1 cellular context compared by ENCODE assay signal in genomic region chr2:157785866-157786662, GRCh38.
TF ChIP-seq lines count a peak whose summit lies in the region.

No MANE protein-coding gene starts in this region.

TF ChIP-seq in K562, 482 proteins besides CTCF, POLR2A, EP300 and RAD21 (continued from another document):
- TF ChIP-seq E2F1 (CRISPR knock-in tag; IDR thresholded peaks at IDR 0.05): no peak
- no peak for TF ChIP-seq CHCHD3 (CRISPR knock-in tag; IDR thresholded peaks at IDR 0.05)
- TF ChIP-seq HDAC6 (IDR thresholded peaks at IDR 0.05; ENCODE audit: low read depth, low read length): no peak
- TF ChIP-seq ZNF316 (IDR thresholded peaks at IDR 0.05): peak; percentile 66
- TF ChIP-seq E2F3 (CRISPR knock-in tag; IDR thresholded peaks at IDR 0.05): no peak
- no peak for TF ChIP-seq MXI1 (IDR thresholded peaks at IDR 0.05; ENCODE audit: low read depth, low read length)
- 0 out of 2 replicates have a peak, but pooled peaks have one; percentile 12 for TF ChIP-seq MEF2D (tag; conservative IDR thresholded peaks at IDR 0.05; ENCODE audit: low read depth)
- TF ChIP-seq BCL6 (CRISPR knock-in tag; IDR thresholded peaks at IDR 0.05): no peak
- TF ChIP-seq HES1 (IDR thresholded peaks at IDR 0.05; ENCODE audit: low read depth): no peak
- TF ChIP-seq U2AF1 (optimal IDR thresholded peaks at IDR 0.05; ENCODE audit: low read depth, low read length): no peak
- TF ChIP-seq PRMT5 (CRISPR knock-in tag; IDR thresholded peaks at IDR 0.05): no peak
- 0 out of 2 replicates have a peak, but pooled peaks have one; percentile 17 for TF ChIP-seq BACH1 (tag; IDR thresholded peaks at IDR 0.05)
- no peak for TF ChIP-seq ESRRB (CRISPR knock-in tag; IDR thresholded peaks at IDR 0.05; ENCODE audit: borderline replicate concordance)
- no peak for TF ChIP-seq L3MBTL2 (IDR thresholded peaks at IDR 0.05)
- no peak for TF ChIP-seq CSDE1 (IDR thresholded peaks at IDR 0.05)
- TF ChIP-seq RNF2 (IDR thresholded peaks at IDR 0.05): no peak
- no peak for TF ChIP-seq MYNN (IDR thresholded peaks at IDR 0.05)
- TF ChIP-seq MYNN (CRISPR knock-in tag; IDR thresholded peaks at IDR 0.05): no peak
